ENCODE assay signal across 9 cellular contexts in genomic region chr18:31680836-31681568, GRCh38.
DNase-seq lines count a peak whose midpoint lies in the region; ATAC-seq and TF ChIP-seq lines count a peak whose summit lies in the region.
"Had no signal": no experiment of that assay in that cellular context is flagged by ENCODE, and none has a peak within 500 bp of the region (broad histone marks: within the 10 kb centered on the region; RNA-seq: fewer than 3 reads in every experiment).

No MANE protein-coding gene starts in this region.

- H3K4me3 ChIP-seq in astrocyte of the spinal cord (ENCODE audit: low read depth, low read length) (no peak overlapping the region), mucosa of rectum (ENCODE audit: low read length in 2 of 2) (no peak overlapping the region)
- H3K4me3 ChIP-seq: ascending aorta had no signal

- in situ Hi-C loops in astrocyte of the spinal cord (cut with HindIII; ENCODE audit: low sequenced_read_pairs), result no loop called here

- TF ChIP-seq CTCF in astrocyte of the spinal cord (IDR thresholded peaks at IDR 0.05; ENCODE audit: low read depth, low read length), result no peak

- no peak overlapping the region for H3K9ac ChIP-seq in mucosa of rectum (ENCODE audit: low read depth in 1 of 2, low read length in 2 of 2)

- ATAC-seq in HG03571 (IDR thresholded peaks at IDR 0.05; ENCODE audit: unreplicated experiment), result peak; percentile 28

- DNase-seq in NCI-H1417 (lab: John Stamatoyannopoulos, UW), result peak in 2 of 3 experiments; percentile 36 to 69
- DNase-seq in NCI-H1417 treated with DMSO at 0.1 percent for 48 hours (lab: John Stamatoyannopoulos, UW), result no peak
- DNase-seq in astrocyte of the spinal cord (ENCODE audit: low read depth, low spot score), result peak; percentile 5
- DNase-seq in D341Med (ENCODE audit: low spot score), result no peak
- no peak for DNase-seq in NCI-H774 (lab: John Stamatoyannopoulos, UW)
- DNase-seq in GDM1 (lab: John Stamatoyannopoulos, UW), result no peak

- H3K4me1 ChIP-seq in mucosa of rectum (ENCODE audit: control insufficient read depth in 2 of 2, insufficient read depth in 2 of 2, low read length in 2 of 2), result peaks cover 15 to 27% of the 10 kb centered on the region in 2 donors

- peak overlapping the region; percentile 44 to 69 for H3K27ac ChIP-seq in mucosa of rectum (ENCODE audit: low read depth in 2 of 2, low read length in 2 of 2)
- H3K27ac ChIP-seq: ascending aorta had no signal

- no peaks in the 10 kb centered on the region for H3K9me3 ChIP-seq in mucosa of rectum (ENCODE audit: control insufficient read depth in 2 of 2, low read length in 2 of 2)
- H3K9me3 ChIP-seq: ascending aorta had no signal

- H3K36me3 ChIP-seq in mucosa of rectum (ENCODE audit: control insufficient read depth in 2 of 2, insufficient read depth in 2 of 2, low read length in 2 of 2), result no peaks in the 10 kb centered on the region
- H3K36me3 ChIP-seq: ascending aorta had no signal

- peaks cover 0 to 2% of the 10 kb centered on the region in 2 donors for H3K27me3 ChIP-seq in mucosa of rectum (ENCODE audit: control insufficient read depth in 2 of 2, insufficient read depth in 2 of 2, low read length in 2 of 2)
- H3K27me3 ChIP-seq: ascending aorta had no signal

Comparison
In these comparisons a context has a peak if more than half of its experiments do, and no peak if none do; other contexts are left out.
1. DNase-seq: peak in NCI-H1417 (2 of 3) and astrocyte of the spinal cord (single experiment); none in NCI-H1417 treated with DMSO at 0.1 percent for 48 hours (single experiment), D341Med (single experiment), NCI-H774 (single experiment) and GDM1 (single experiment).